In the genomic region with DNA sequence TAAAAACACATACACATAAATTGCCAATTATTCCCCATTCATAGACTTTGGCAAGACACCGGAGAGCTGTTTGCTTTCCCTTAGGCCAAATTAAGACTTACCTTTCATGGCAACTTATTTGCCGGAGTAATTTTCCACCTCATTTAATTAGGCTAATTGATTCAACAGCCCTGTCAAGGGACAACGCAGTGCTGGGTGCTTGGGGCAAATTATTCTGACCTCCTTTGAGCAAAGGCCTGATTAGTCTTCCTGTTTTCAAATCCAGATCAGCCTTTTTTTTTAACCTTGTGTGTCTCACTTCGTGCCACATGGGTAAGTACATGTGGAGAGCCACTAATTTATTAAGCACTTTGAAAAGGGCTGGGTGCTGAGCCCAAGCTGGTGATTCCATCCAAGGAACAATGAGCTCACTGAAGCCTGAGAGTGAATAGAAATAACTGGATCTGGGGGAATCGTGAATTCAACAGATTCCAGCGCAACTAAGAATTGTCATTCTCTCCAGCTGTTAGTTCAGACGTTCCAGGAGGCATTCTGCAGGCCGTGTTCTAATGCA, we compare ENCODE assay signal across 23 cellular contexts.
DNase-seq lines count a peak whose midpoint lies in the region; ATAC-seq, FAIRE-seq and TF ChIP-seq lines count a peak whose summit lies in the region.
"Had no signal": no experiment of that assay in that cellular context is flagged by ENCODE, and none has a peak within 500 bp of the region (broad histone marks: within the 10 kb centered on the region; RNA-seq: fewer than 3 reads in every experiment).

No MANE protein-coding gene starts in this region.

- TF ChIP-seq POLR2A in H54 (IDR thresholded peaks at IDR 0.05; ENCODE audit: low read depth, low read length) = no peak

- in situ Hi-C loops in G401 (cut with HindIII; ENCODE audit: low sequenced_read_pairs) = no loop called here

- DNase-seq in G401 (ENCODE audit: low spot score) (peak; percentile 11), NCI-H146 treated with DMSO at 0.1 percent for 48 hours (lab: John Stamatoyannopoulos, UW; ENCODE audit: unreplicated experiment) (peak; percentile 1), cerebellar cortex (ENCODE audit: low spot score) (peak; percentile 6), middle frontal gyrus (ENCODE audit: extremely low spot score, low spot score) (peak; percentile 4), OCI-M2 (lab: John Stamatoyannopoulos, UW; ENCODE audit: unreplicated experiment) (no peak), OCI-M1 (lab: John Stamatoyannopoulos, UW) (no peak), H54 (ENCODE audit: insufficient read length, low spot score) (no peak)
- DNase-seq: activated CD4-positive, alpha-beta T cell treated with anti-CD3 and anti-CD28 coated beads for 48 hours; activated effector memory CD4-positive, alpha-beta T cell treated with Interleukin-2 at 50 U/mL for 16 hours; CD4-positive, alpha-beta memory T cell; EL; glutamatergic neuron; left ventricle myocardium inferior; MG63; NCI-H446; stimulated activated CD4-positive, alpha-beta T cell treated with anti-CD3 and anti-CD28 coated beads, Interleukin-15, amount 100 ng/mL, for 24 hours; SW 1271; T-helper 9 cell; trophoblast cell had no signal

- no peak for ATAC-seq in HG03039 (IDR thresholded peaks at IDR 0.05; ENCODE audit: unreplicated experiment)
- ATAC-seq: Right ventricle myocardium inferior; stimulated activated effector memory CD8-positive, alpha-beta T cell treated with anti-CD3 and anti-CD28 coated beads, Interleukin-12 subunit alpha, Interleukin-12 subunit beta, amount 100 ng/mL, for 72 hours had no signal

- no peak for FAIRE-seq in H54 (lab: Jason Lieb, UNC)
- FAIRE-seq: bronchial epithelial cell had no signal

Comparison
In these comparisons a context has a peak if more than half of its experiments do, and no peak if none do; other contexts are left out.
1. DNase-seq: peak in G401 (single experiment), NCI-H146 treated with DMSO at 0.1 percent for 48 hours (single experiment), cerebellar cortex (single experiment) and middle frontal gyrus (single experiment); none in OCI-M2 (single experiment), OCI-M1 (single experiment) and H54 (single experiment).